15 cellular contexts compared by ENCODE assay signal in genomic region chr6:25105070-25105925, GRCh38.
"Had no signal": no experiment of that assay in that cellular context is flagged by ENCODE, and none has a peak within 500 bp of the region (broad histone marks: within the 10 kb centered on the region; RNA-seq: fewer than 3 reads in every experiment).

No MANE protein-coding gene starts in this region.

- H3K4me3 Mint-ChIP-seq: neural crest cell had no signal

- H3K27me3 ChIP-seq: brain microvascular endothelial cell, ovary, SJSA1, stomach had no signal

- H3K27ac ChIP-seq: brain microvascular endothelial cell, ovary, SJSA1, stomach, WERI-Rb-1 had no signal

- ATAC-seq: left lobe of liver had no signal

- FAIRE-seq: islet of Langerhans, urothelium cell line had no signal

- H3K9me3 ChIP-seq: ovary, SJSA1, stomach had no signal

- DNase-seq: activated CD4-positive, alpha-beta T cell treated with anti-CD3 and anti-CD28 coated beads for 4 hours; activated naive CD4-positive, alpha-beta T cell treated with anti-CD3 and anti-CD28 coated beads, Interleukin-2, amount 50 U/mL, for 16 hours; amniotic stem cell; brain microvascular endothelial cell; ovary; stimulated activated CD4-positive, alpha-beta T cell treated with anti-CD3 and anti-CD28 coated beads, Interleukin-4, amount 100 ng/mL, for 4 hours; stomach; T1000; WERI-Rb-1 had no signal

- H3K4me1 ChIP-seq: stomach had no signal

- H3K4me3 ChIP-seq: ovary, SJSA1, skin epidermis, stomach had no signal

- H3K4me1 Mint-ChIP-seq: neural crest cell had no signal

- H3K9me3 Mint-ChIP-seq: neural crest cell had no signal

- H3K36me3 ChIP-seq: ovary, SJSA1, WERI-Rb-1 had no signal
